ENCODE assay signal across 8 cellular contexts in genomic region chr6:99746261-99746895, GRCh38.
DNase-seq lines count a peak whose midpoint lies in the region; ATAC-seq, FAIRE-seq and TF ChIP-seq lines count a peak whose summit lies in the region.

No MANE protein-coding gene starts in this region.

- no peaks in the 10 kb centered on the region for H4K20me1 ChIP-seq in H9 (ENCODE audit: control insufficient read depth, insufficient read depth, insufficient read length)

- no peak overlapping the region for H3K23ac ChIP-seq in H9 (ENCODE audit: insufficient read length, low read depth, low read length)

- H3K4me3 ChIP-seq in GM06990 (replicated peaks; ENCODE audit: low read depth, low read length): no peak overlapping the region
- H3K4me3 ChIP-seq in LNCaP clone FGC (ENCODE audit: low read depth, low read length): no peak overlapping the region
- H3K4me3 ChIP-seq in pancreas: no peak overlapping the region
- H3K4me3 ChIP-seq in aorta (ENCODE audit: low read length in 2 of 2): no peak overlapping the region

- no peaks in the 10 kb centered on the region for H3K36me3 ChIP-seq in GM06990 (ENCODE audit: control insufficient read depth, insufficient read depth, low read length)
- no peaks in the 10 kb centered on the region for H3K36me3 ChIP-seq in pancreas
- H3K36me3 ChIP-seq in aorta (ENCODE audit: control insufficient read depth in 1 of 2, insufficient read depth in 2 of 2, low read length in 1 of 2): no peaks in the 10 kb centered on the region

- peak; percentile 75 to 97 (median 96) for ATAC-seq in pancreas
- ATAC-seq in aorta (ENCODE audit: low FRiP score): peak; percentile 88

- H4K8ac ChIP-seq in H9 (replicated peaks; ENCODE audit: insufficient read length, low read depth, low read length): no peak overlapping the region

- H3K27ac Mint-ChIP-seq in H9: no peak overlapping the region; a peak in 1 of 7 replicates

- H3K27me3 Mint-ChIP-seq in H9 (ENCODE audit: low read depth): peaks cover 27% of the 10 kb centered on the region

- H3K4me1 Mint-ChIP-seq in H9: no peaks in the 10 kb centered on the region

- no peak overlapping the region for H3K4me3 Mint-ChIP-seq in H9

- no peak overlapping the region for H2AFZ ChIP-seq in H9 (ENCODE audit: low read length)

- H2BK120ac ChIP-seq in H9 (ENCODE audit: low read depth, low read length, poor library complexity, severe bottlenecking): no peak overlapping the region

- FAIRE-seq in frontal cortex (lab: Jason Lieb, UNC) (no peak), pancreas (lab: Jason Lieb, UNC) (peak; percentile 87)

- no peaks in the 10 kb centered on the region for H3K9me3 ChIP-seq in H9 (ENCODE audit: control insufficient read depth, low read depth, low read length)
- H3K9me3 ChIP-seq in pancreas: no peaks in the 10 kb centered on the region
- no peaks in the 10 kb centered on the region for H3K9me3 ChIP-seq in aorta (ENCODE audit: control insufficient read depth, low read length)

- H4K91ac ChIP-seq in H9 (ENCODE audit: insufficient read length, low read depth, low read length): no peak overlapping the region

- no peak overlapping the region for H3K4me2 ChIP-seq in H9 (ENCODE audit: insufficient read depth, insufficient read length, low read length)

- no peak overlapping the region for H3K18ac ChIP-seq in H9 (ENCODE audit: insufficient read length, low read depth, low read length)

- TF ChIP-seq CTCF in GM06990 (IDR thresholded peaks at IDR 0.05; ENCODE audit: insufficient read depth, low read length, poor library complexity, severe bottlenecking) (peak; percentile 66), H9 (conservative IDR thresholded peaks at IDR 0.05) (peak; percentile 85), LNCaP clone FGC (IDR thresholded peaks at IDR 0.05; ENCODE audit: control insufficient read depth, extremely low read depth, insufficient read depth) (peak; percentile 79), pancreas (IDR thresholded peaks at IDR 0.05) (peak; percentile 61 to 86 (median 81))

- H4K5ac ChIP-seq in H9 (ENCODE audit: insufficient read length, low read depth, low read length): no peak overlapping the region

- H3K27me3 ChIP-seq in GM06990 (replicated peaks; ENCODE audit: control insufficient read depth, insufficient read depth, low read length): no peaks in the 10 kb centered on the region; the same call in 1 of the 2 replicates
- H3K27me3 ChIP-seq in H9 (ENCODE audit: insufficient read depth, low read length): no peaks in the 10 kb centered on the region
- H3K27me3 ChIP-seq in pancreas: peaks cover 0 to 2% (median 0%) of the 10 kb centered on the region in 4 donors
- H3K27me3 ChIP-seq in aorta (ENCODE audit: control insufficient read depth in 1 of 2, insufficient read depth in 2 of 2, low read length in 1 of 2): no peaks in the 10 kb centered on the region

- H2BK12ac ChIP-seq in H9 (ENCODE audit: insufficient read length, low read depth, low read length): no peak overlapping the region

- no peak overlapping the region for H2AK5ac ChIP-seq in H9 (ENCODE audit: insufficient read length, low read length)

- H3K56ac ChIP-seq in H9 (ENCODE audit: insufficient read length, low read depth, low read length): no peak overlapping the region

- no peaks in the 10 kb centered on the region for H3K79me2 ChIP-seq in H9 (ENCODE audit: insufficient read depth, low read length)

- H3K36me3 Mint-ChIP-seq in H9 (ENCODE audit: insufficient read depth in 1 of 3, low read depth in 3 of 3): no peaks in the 10 kb centered on the region

- no peak overlapping the region for H3K14ac ChIP-seq in H9 (ENCODE audit: insufficient read depth, low read length)

- intact Hi-C loops in pancreas (cut with DNase I): loop anchor here in 1 of 3 donors (5.0 kb wide), 1 partner anchor 279 kb away; no protein-coding TSS in a partner anchor
- intact Hi-C loops in aorta (cut with DNase I): loop anchor here (5.0 kb wide), 1 partner anchor 279 kb away; no protein-coding TSS in a partner anchor

- H2BK15ac ChIP-seq in H9 (ENCODE audit: low read depth, low read length): no peak overlapping the region

- no peaks in the 10 kb centered on the region for H3K9me3 Mint-ChIP-seq in H9

- no peaks in the 10 kb centered on the region for H3K79me1 ChIP-seq in H9 (ENCODE audit: insufficient read depth, low read depth, low read length, poor library complexity, severe bottlenecking)

- H3K4ac ChIP-seq in H9 (ENCODE audit: low read depth, low read length): no peak overlapping the region

- H3K4me1 ChIP-seq in H9 (ENCODE audit: insufficient read depth, low read length): no peaks in the 10 kb centered on the region
- no peaks in the 10 kb centered on the region for H3K4me1 ChIP-seq in pancreas
- no peaks in the 10 kb centered on the region for H3K4me1 ChIP-seq in aorta (ENCODE audit: control insufficient read depth in 1 of 2, insufficient read depth in 2 of 2, low read length in 2 of 2)

- no peak overlapping the region for H3T11ph ChIP-seq in H9 (ENCODE audit: low read length)

- no peaks in the 10 kb centered on the region for H3K23me2 ChIP-seq in H9 (ENCODE audit: insufficient read length, low read depth, low read length, poor library complexity, severe bottlenecking)

- DNase-seq in GM06990 (ENCODE audit: extremely low read depth, insufficient read length) (peak; percentile 40), H9 (peak; percentile 51), LNCaP clone FGC (ENCODE audit: low read depth) (peak; percentile 56), RPMI8226 (peak; percentile 60), frontal cortex (ENCODE audit: low spot score in 2 of 2) (peak; percentile 4 to 17), pancreas (peak in 4 of 6 donors; percentile 23 to 69 (median 39)), aorta (no peak)
- peak; percentile 16 for DNase-seq in activated T-helper 9 cell treated with anti-CD3 and anti-CD28 coated beads, Interleukin-2, amount 50 U/mL, for 16 hours (ENCODE audit: low read depth)

- no peak overlapping the region for H3K9ac ChIP-seq in H9 (ENCODE audit: extremely low read depth, insufficient read length, low read length)

- no CpG with 5 or more reads among the region's 6 CpGs for WGBS in H9 (ENCODE audit: extremely low coverage, insufficient read length, low lambda C conversion rate)
- WGBS in pancreas, 2 donors: 0 to 1% methylated on average over 6 of the region's 6 CpGs
- WGBS in aorta, 2 donors: 1% methylated on average over 6 of the region's 6 CpGs

- H2BK20ac ChIP-seq in H9 (ENCODE audit: low read depth, low read length, poor library complexity, severe bottlenecking): no peak overlapping the region

- no peak overlapping the region for H3K27ac ChIP-seq in H9 (ENCODE audit: insufficient read length, low read depth, low read length)
- H3K27ac ChIP-seq in pancreas: no peak overlapping the region
- no peak overlapping the region for H3K27ac ChIP-seq in aorta (ENCODE audit: low read depth in 1 of 2, low read length in 2 of 2)

- no peak overlapping the region for H2BK5ac ChIP-seq in H9 (ENCODE audit: insufficient read length, low read length)

Comparison
In these comparisons a context has a peak if more than half of its experiments do, and no peak if none do; other contexts are left out.
1. DNase-seq: peak in GM06990 (single experiment), H9 (single experiment), LNCaP clone FGC (single experiment), RPMI8226 (single experiment), activated T-helper 9 cell treated with anti-CD3 and anti-CD28 coated beads, Interleukin-2, amount 50 U/mL, for 16 hours (single experiment), frontal cortex (2 of 2) and pancreas (4 of 6); none in aorta (0 of 2).
2. Peak in every context shown above with its lines, with median percentiles within 50 percentile points of each other: CTCF ChIP-seq.